In genomic region chr2:159144776-159145614, GRCh38 we compare ENCODE assay signal across 13 cellular contexts.
DNase-seq lines count a peak whose midpoint lies in the region; ATAC-seq and TF ChIP-seq lines count a peak whose summit lies in the region.
"Had no signal": no experiment of that assay in that cellular context is flagged by ENCODE, and none has a peak within 500 bp of the region (broad histone marks: within the 10 kb centered on the region; RNA-seq: fewer than 3 reads in every experiment).

No MANE protein-coding gene starts in this region.

- no peak overlapping the region for H3K27ac ChIP-seq in psoas muscle
- H3K27ac ChIP-seq: SJSA1 had no signal

- peak; percentile 4 for DNase-seq in activated gamma-delta T cell treated with Interleukin-2 at 50 U/mL for 16 hours
- no peak for DNase-seq in activated gamma-delta T cell (lab: John Stamatoyannopoulos, UW)
- DNase-seq in type B pancreatic cell (ENCODE audit: extremely low spot score, unreplicated experiment): no peak
- DNase-seq in psoas muscle: no peak
- no peak for DNase-seq in COLO829 (ENCODE audit: low spot score)
- DNase-seq in NCI-H2227 (lab: John Stamatoyannopoulos, UW; ENCODE audit: unreplicated experiment): no peak
- DNase-seq: activated B cell treated with CpG ODN at 0.5 μM for 24 hours, mesendoderm had no signal

- TF ChIP-seq EP300 in Ishikawa (IDR thresholded peaks at IDR 0.05; ENCODE audit: borderline replicate concordance): no peak

- intact Hi-C loops in psoas muscle (cut with DNase I): no loop called here

- no peaks in the 10 kb centered on the region for H3K9me3 ChIP-seq in psoas muscle
- H3K9me3 ChIP-seq: SJSA1 had no signal

- peak overlapping the region; percentile 10 for H3K27ac Mint-ChIP-seq in type B pancreatic cell
- H3K27ac Mint-ChIP-seq: activated B cell treated with CpG ODN at 0.5 μM for 24 hours; activated T-helper 2 cell treated with anti-CD3 and anti-CD28 coated beads, Interferon-gamma antibody, Interleukin-2, Interleukin-4, amounts not matched to agents 10 μg/mL and 5 μg/mL and 100 μg/mL, durations not matched to agents 14 hours and 24 hours and 36 hours; progenitor cell of endocrine pancreas had no signal

- no peaks in the 10 kb centered on the region for H3K9me3 Mint-ChIP-seq in type B pancreatic cell
- H3K9me3 Mint-ChIP-seq: activated B cell treated with CpG ODN at 0.5 μM for 24 hours; activated T-helper 2 cell treated with anti-CD3 and anti-CD28 coated beads, Interferon-gamma antibody, Interleukin-2, Interleukin-4, amounts not matched to agents 10 μg/mL and 5 μg/mL and 100 μg/mL, durations not matched to agents 14 hours and 24 hours and 36 hours had no signal

- H3K27me3 ChIP-seq in psoas muscle (ENCODE audit: insufficient read depth in 3 of 3, low read length in 2 of 3): no peaks in the 10 kb centered on the region
- H3K27me3 ChIP-seq: SJSA1 had no signal

- 94 to 98% (median 96%) methylated on average over 9 of the region's 9 CpGs for WGBS in psoas muscle, 3 donors

- no peak overlapping the region for H3K4me3 ChIP-seq in psoas muscle
- H3K4me3 ChIP-seq: SJSA1 had no signal

- H3K27me3 Mint-ChIP-seq in type B pancreatic cell: no peaks in the 10 kb centered on the region
- H3K27me3 Mint-ChIP-seq: progenitor cell of endocrine pancreas had no signal

- peaks cover 6% of the 10 kb centered on the region for H3K4me1 ChIP-seq in psoas muscle

- ATAC-seq in HG02623 (IDR thresholded peaks at IDR 0.05; ENCODE audit: unreplicated experiment) (peak; percentile 72), psoas muscle (no peak)

- no peaks in the 10 kb centered on the region for H3K36me3 ChIP-seq in psoas muscle (ENCODE audit: insufficient read depth in 1 of 2, low read depth in 1 of 2)

- no peak for TF ChIP-seq RAD21 in Ishikawa (IDR thresholded peaks at IDR 0.05; ENCODE audit: low read depth)

- H3K4me1 Mint-ChIP-seq in type B pancreatic cell (ENCODE audit: unreplicated experiment): peaks cover 14% of the 10 kb centered on the region
- H3K4me1 Mint-ChIP-seq: activated B cell treated with CpG ODN at 0.5 μM for 24 hours had no signal

- no peak overlapping the region for H3K4me3 Mint-ChIP-seq in type B pancreatic cell
- H3K4me3 Mint-ChIP-seq: activated B cell treated with CpG ODN at 0.5 μM for 24 hours had no signal

- H3K36me3 Mint-ChIP-seq in type B pancreatic cell: peaks cover 17% of the 10 kb centered on the region

- TF ChIP-seq CTCF in type B pancreatic cell (conservative IDR thresholded peaks at IDR 0.05) (no peak), psoas muscle (IDR thresholded peaks at IDR 0.05) (no peak)

TF ChIP-seq in Ishikawa, 13 proteins besides CTCF, POLR2A, EP300 and RAD21:
- TF ChIP-seq YY1 (IDR thresholded peaks at IDR 0.05; ENCODE audit: low read depth) (no peak), REST (IDR thresholded peaks at IDR 0.05; ENCODE audit: low read depth) (no peak), MAX (IDR thresholded peaks at IDR 0.05) (no peak), USF1 (IDR thresholded peaks at IDR 0.05) (peak; percentile 48), TEAD4 (IDR thresholded peaks at IDR 0.05) (no peak)
